1 cellular context compared by ENCODE assay signal in genomic region chr2:27901219-27901618, GRCh38.
TF ChIP-seq lines count a peak whose summit lies in the region.

No MANE protein-coding gene starts in this region.

TF ChIP-seq in K562, 482 proteins besides CTCF, POLR2A, EP300 and RAD21:
- TF ChIP-seq CHD7 (IDR thresholded peaks at IDR 0.05; ENCODE audit: low read depth, low read length) (no peak), EGR1 (conservative IDR thresholded peaks at IDR 0.05) (0 out of 2 replicates have a peak, but pooled peaks have one; percentile 12), HIVEP1 (CRISPR knock-in tag; IDR thresholded peaks at IDR 0.05) (no peak), FOXK2 (conservative IDR thresholded peaks at IDR 0.05 in 1 of 2, IDR thresholded peaks at IDR 0.05 in 1 of 2; ENCODE audit: low read depth in 2 of 2) (no peak), SREBF2 (CRISPR knock-in tag; IDR thresholded peaks at IDR 0.05) (no peak)
TF ChIP-seq in K562: peak in this region for 1.
